Comparison of ENCODE assay signal across 23 cellular contexts in the genomic region with DNA sequence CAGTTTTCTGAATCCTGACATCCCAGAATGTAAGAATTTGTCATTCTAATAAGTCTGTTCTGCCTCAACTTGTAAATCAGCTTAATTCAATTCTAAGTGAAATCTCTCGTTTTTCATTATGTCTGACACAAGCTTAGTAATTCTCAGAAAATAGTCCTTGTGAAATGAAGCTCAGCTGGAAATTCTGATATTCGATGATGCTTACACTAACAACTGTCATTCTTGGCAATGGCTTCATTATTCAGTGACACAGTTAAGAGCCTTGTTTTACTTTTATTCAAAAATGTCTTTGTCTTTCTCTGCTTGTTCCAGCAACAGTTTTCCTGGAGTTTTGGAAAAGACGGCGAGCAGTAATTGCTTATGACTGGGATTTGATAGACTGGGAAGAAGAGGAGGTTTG.
"Had no signal": no experiment of that assay in that cellular context is flagged by ENCODE, and none has a peak within 500 bp of the region (broad histone marks: within the 10 kb centered on the region; RNA-seq: fewer than 3 reads in every experiment).

No MANE protein-coding gene starts in this region.

- H3K27ac ChIP-seq: adrenal gland, SJSA1 had no signal

- H3K27me3 ChIP-seq: adrenal gland, MG63, SJSA1 had no signal

- H3K36me3 Mint-ChIP-seq: activated naive CD8-positive, alpha-beta T cell treated with anti-CD3 and anti-CD28 coated beads, Interleukin-2, amount 10 ng/mL, durations not matched to agents 7 days and 5 days had no signal

- H3K4me3 Mint-ChIP-seq: activated B cell treated with CpG ODN at 0.5 μM for 24 hours; activated CD4-positive, alpha-beta T cell treated with anti-CD3 and anti-CD28 coated beads, Interleukin-2, amount 10 ng/mL, durations not matched to agents 7 days and 5 days; activated CD8-positive, alpha-beta T cell treated with anti-CD3 and anti-CD28 coated beads for 36 hours; activated naive CD8-positive, alpha-beta T cell treated with anti-CD3 and anti-CD28 coated beads, Interleukin-2, amount 10 ng/mL, durations not matched to agents 7 days and 5 days had no signal

- H3K4me1 ChIP-seq: SJSA1 had no signal

- H3K4me3 ChIP-seq: adrenal gland, MG63, SJSA1 had no signal

- H3K36me3 ChIP-seq: adrenal gland, MG63, SJSA1 had no signal

- H3K27me3 Mint-ChIP-seq: activated CD4-positive, alpha-beta T cell treated with anti-CD3 and anti-CD28 coated beads, Interleukin-2, amount 10 ng/mL, durations not matched to agents 7 days and 5 days; activated CD8-positive, alpha-beta T cell treated with anti-CD3 and anti-CD28 coated beads for 36 hours; activated naive CD8-positive, alpha-beta T cell treated with anti-CD3 and anti-CD28 coated beads, Interleukin-2, amount 10 ng/mL, durations not matched to agents 7 days and 5 days had no signal

- H3K9me3 ChIP-seq: adrenal gland, MG63, SJSA1 had no signal

- H3K27ac Mint-ChIP-seq: activated B cell treated with CpG ODN at 0.5 μM for 24 hours; activated CD4-positive, alpha-beta T cell treated with anti-CD3 and anti-CD28 coated beads, Interleukin-2, amount 10 ng/mL, durations not matched to agents 7 days and 5 days; activated CD8-positive, alpha-beta T cell treated with anti-CD3 and anti-CD28 coated beads for 36 hours; activated naive CD8-positive, alpha-beta T cell treated with anti-CD3 and anti-CD28 coated beads, Interleukin-2, amount 10 ng/mL, durations not matched to agents 7 days and 5 days had no signal

- H3K9me3 Mint-ChIP-seq: activated B cell treated with CpG ODN at 0.5 μM for 24 hours; activated CD4-positive, alpha-beta T cell treated with anti-CD3 and anti-CD28 coated beads, Interleukin-2, amount 10 ng/mL, durations not matched to agents 7 days and 5 days; activated CD8-positive, alpha-beta T cell treated with anti-CD3 and anti-CD28 coated beads for 36 hours; activated naive CD8-positive, alpha-beta T cell treated with anti-CD3 and anti-CD28 coated beads, Interleukin-2, amount 10 ng/mL, durations not matched to agents 7 days and 5 days had no signal

- H3K4me1 Mint-ChIP-seq: activated B cell treated with CpG ODN at 0.5 μM for 24 hours; activated naive CD8-positive, alpha-beta T cell treated with anti-CD3 and anti-CD28 coated beads, Interleukin-2, amount 10 ng/mL, durations not matched to agents 7 days and 5 days had no signal

- DNase-seq: activated B cell treated with CpG ODN at 0.5 μM for 24 hours; activated CD4-positive, alpha-beta T cell treated with anti-CD3 and anti-CD28 coated beads for 1 hour; activated CD4-positive, alpha-beta T cell treated with anti-CD3 and anti-CD28 coated beads, Interleukin-2, amount 10 ng/mL, durations not matched to agents 7 days and 5 days; activated CD8-positive, alpha-beta memory T cell treated with anti-CD3 and anti-CD28 coated beads, Interleukin-2, amount 50 U/mL, for 48 hours; activated CD8-positive, alpha-beta T cell treated with anti-CD3 and anti-CD28 coated beads for 36 hours; activated naive CD4-positive, alpha-beta T cell treated with anti-CD3 and anti-CD28 coated beads, Interleukin-2, amount 50 U/mL, for 16 hours; activated naive CD8-positive, alpha-beta T cell treated with anti-CD3 and anti-CD28 coated beads, Interleukin-2, amount 10 ng/mL, durations not matched to agents 7 days and 5 days; activated T-cell treated with anti-CD3 and anti-CD28 coated beads, Interleukin-2, amount 50 U/mL, for 1 hour; adrenal gland; MG63; MV-4-11; NCI-H1092 treated with DMSO at 0.1 percent for 48 hours; NCI-H1417 treated with DMSO at 0.1 percent for 48 hours; NCI-H1694; NCI-H2029; NCI-H2107; NCI-H345; NCI-H510A; NCI-H69; PC-3; SHP77; SW 1271 had no signal
